12 cellular contexts compared by ENCODE assay signal in genomic region chr20:878511-879307, GRCh38. TPM values are rescaled to one million over a fixed set of nuclear protein-coding genes. Genes with fewer than 3 reads are reported as not detected.
A peak's percentile ranks its signal among the peaks of the same experiment; 100 is the strongest.
DNase-seq lines count a peak whose midpoint lies in the region; ATAC-seq, FAIRE-seq and TF ChIP-seq lines count a peak whose summit lies in the region.
"Had no signal": no experiment of that assay in that cellular context is flagged by ENCODE, and none has a peak within 500 bp of the region (broad histone marks: within the 10 kb centered on the region; RNA-seq: fewer than 3 reads in every experiment).

No MANE protein-coding gene starts in this region.

- no peaks in the 10 kb centered on the region for H3K36me3 ChIP-seq in SJCRH30

- H3K4me1 ChIP-seq in SJCRH30: no peaks in the 10 kb centered on the region

- H3K27ac ChIP-seq in SJCRH30: no peak overlapping the region

- DNase-seq in A172 (ENCODE audit: low spot score) (peak; percentile 23), GM12891 (ENCODE audit: insufficient read length, low spot score) (peak; percentile 39), SJCRH30 (peak; percentile 66 to 80), fibroblast of peridontal ligament (ENCODE audit: extremely low read depth) (peak; percentile 29), glomerular visceral epithelial cell (ENCODE audit: extremely low spot score) (no peak), NCI-H2171 (lab: John Stamatoyannopoulos, UW) (no peak), NCI-H1436 (lab: John Stamatoyannopoulos, UW) (no peak)
- DNase-seq: activated naive CD8-positive, alpha-beta T cell treated with anti-CD3 and anti-CD28 coated beads, Interleukin-2, amount 10 ng/mL, durations not matched to agents 7 days and 5 days; CD8-positive, alpha-beta T cell; head of caudate nucleus; NCI-H1694 had no signal

- no peak overlapping the region for H3K4me3 ChIP-seq in SJCRH30

- TF ChIP-seq POLR2A in GM12891 (IDR thresholded peaks at IDR 0.05; ENCODE audit: low read depth, low read length): no peak

- no peak for ATAC-seq in GM18867 (IDR thresholded peaks at IDR 0.05; ENCODE audit: unreplicated experiment)
- ATAC-seq: CD8-positive, alpha-beta T cell had no signal

- H3K9me3 ChIP-seq in SJCRH30 (replicated peaks): no peaks in the 10 kb centered on the region

- no peak for FAIRE-seq in GM12891 (lab: Jason Lieb, UNC)

- H3K27me3 ChIP-seq in SJCRH30: no peaks in the 10 kb centered on the region

TF ChIP-seq in GM12891, 5 proteins besides CTCF, POLR2A, EP300 and RAD21:
- TF ChIP-seq PAX5 (IDR thresholded peaks at IDR 0.05; ENCODE audit: insufficient read depth, low read length, severe bottlenecking): no peak
- TF ChIP-seq POU2F2 (IDR thresholded peaks at IDR 0.05; ENCODE audit: low read depth, low read length): no peak
- no peak for TF ChIP-seq TAF1 (IDR thresholded peaks at IDR 0.05; ENCODE audit: low read depth, low read length)
- TF ChIP-seq SPI1 (IDR thresholded peaks at IDR 0.05; ENCODE audit: low read depth, low read length): no peak
- TF ChIP-seq POLR2AphosphoS5 (IDR thresholded peaks at IDR 0.05; ENCODE audit: low read depth, low read length): no peak
TF ChIP-seq in GM12891: peak in this region for 0.

RNA-seq across cellular contexts. Expression of gene ANGPT4, which starts 37.4 kb away (rescaled TPM):
- total RNA-seq in A172 (2014; rRNA removed; shearing (Covaris generic)): 0.05 TPM in 1 of 2 replicates, not detected in the other
- not detected for polyA plus RNA-seq in GM12891 (2012; ENCODE audit: low read depth, missing spikeins)
- total RNA-seq in SJCRH30 (2014; rRNA removed; shearing (Covaris generic)): not detected in 2 replicates
- total RNA-seq: activated naive CD8-positive, alpha-beta T cell treated with anti-CD3 and anti-CD28 coated beads, Interleukin-2, amount 10 ng/mL, durations not matched to agents 7 days and 5 days; CD8-positive, alpha-beta T cell had no signal

RNA-seq across cellular contexts. Expression of gene FAM110A, which starts 45.2 kb away (rescaled TPM):
- 11.7 and 15.0 TPM in 2 replicates for total RNA-seq in A172 (2014; rRNA removed; shearing (Covaris generic))
- 4.0 TPM for polyA plus RNA-seq in GM12891 (2012; ENCODE audit: low read depth, missing spikeins)
- 44.6 and 45.1 TPM in 2 replicates for total RNA-seq in SJCRH30 (2014; rRNA removed; shearing (Covaris generic))

Comparison
In these comparisons a context has a peak if more than half of its experiments do, and no peak if none do; other contexts are left out.
1. DNase-seq: peak in A172 (single experiment), GM12891 (single experiment), SJCRH30 (2 of 2) and fibroblast of peridontal ligament (single experiment); none in glomerular visceral epithelial cell (single experiment), NCI-H2171 (single experiment) and NCI-H1436 (single experiment).